In the genomic region with DNA sequence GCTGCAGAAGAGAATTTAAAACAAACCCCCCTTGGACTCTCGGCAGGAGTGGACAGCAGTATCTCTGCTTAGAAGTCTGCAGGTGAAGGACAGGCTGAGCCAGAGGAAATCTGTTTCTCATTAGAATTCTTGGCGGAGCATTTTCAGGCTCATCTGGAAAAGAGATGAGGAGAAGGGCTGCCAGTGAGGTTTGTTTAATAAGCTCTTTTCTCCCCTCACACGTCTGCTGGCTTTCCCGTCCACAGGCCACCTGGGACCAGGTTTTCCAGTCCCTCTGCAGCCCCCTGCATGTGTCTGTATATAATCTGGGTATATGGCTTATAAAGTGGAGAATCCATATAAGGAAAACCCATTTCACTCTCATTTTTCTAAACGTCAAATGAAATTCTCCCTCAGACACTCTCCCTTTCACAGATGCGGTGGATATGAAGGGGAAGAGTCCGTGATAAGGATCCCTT, we compare ENCODE assay signal across 1 cellular context.
TF ChIP-seq lines count a peak whose summit lies in the region.

No MANE protein-coding gene starts in this region.

TF ChIP-seq in SK-N-SH, 30 proteins besides CTCF, POLR2A, EP300 and RAD21 (continued from another document):
- TF ChIP-seq GABPA (IDR thresholded peaks at IDR 0.05; ENCODE audit: low read depth) (no peak), JUND (IDR thresholded peaks at IDR 0.05) (no peak), RFX5 (IDR thresholded peaks at IDR 0.05; ENCODE audit: low read length) (no peak), MXI1 (IDR thresholded peaks at IDR 0.05; ENCODE audit: low read depth, low read length) (no peak), FOSL2 (IDR thresholded peaks at IDR 0.05; ENCODE audit: borderline replicate concordance, low read depth) (no peak), CHD2 (IDR thresholded peaks at IDR 0.05; ENCODE audit: low read length, partially characterized antibody) (peak; percentile 35), FOXM1 (IDR thresholded peaks at IDR 0.05; ENCODE audit: low read depth) (no peak), YY1 (IDR thresholded peaks at IDR 0.05; ENCODE audit: low read depth) (no peak), MEF2A (IDR thresholded peaks at IDR 0.05; ENCODE audit: borderline replicate concordance, low read depth) (no peak), TCF12 (IDR thresholded peaks at IDR 0.05) (peak; percentile 99), NFIC (IDR thresholded peaks at IDR 0.05; ENCODE audit: borderline replicate concordance) (peak; percentile 80; the same call in 1 of the 2 replicates), FOXJ3 (CRISPR knock-in tag; IDR thresholded peaks at IDR 0.05) (no peak), SIN3A (IDR thresholded peaks at IDR 0.05; ENCODE audit: borderline replicate concordance, low read depth, low read length) (peak; percentile 23; the same call in 1 of the 2 replicates), TEAD4 (IDR thresholded peaks at IDR 0.05; ENCODE audit: borderline replicate concordance, insufficient read depth) (0 out of 2 replicates have a peak, but pooled peaks have one; percentile 60)
- TF ChIP-seq, protein P1, sequence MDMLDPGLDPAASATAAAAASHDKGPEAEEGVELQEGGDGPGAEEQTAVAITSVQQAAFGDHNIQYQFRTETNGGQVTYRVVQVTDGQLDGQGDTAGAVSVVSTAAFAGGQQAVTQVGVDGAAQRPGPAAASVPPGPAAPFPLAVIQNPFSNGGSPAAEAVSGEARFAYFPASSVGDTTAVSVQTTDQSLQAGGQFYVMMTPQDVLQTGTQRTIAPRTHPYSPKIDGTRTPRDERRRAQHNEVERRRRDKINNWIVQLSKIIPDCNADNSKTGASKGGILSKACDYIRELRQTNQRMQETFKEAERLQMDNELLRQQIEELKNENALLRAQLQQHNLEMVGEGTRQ (IDR thresholded peaks at IDR 0.05; ENCODE audit: borderline replicate concordance, low read depth, low read length) = no peak
- TF ChIP-seq, protein P2, sequence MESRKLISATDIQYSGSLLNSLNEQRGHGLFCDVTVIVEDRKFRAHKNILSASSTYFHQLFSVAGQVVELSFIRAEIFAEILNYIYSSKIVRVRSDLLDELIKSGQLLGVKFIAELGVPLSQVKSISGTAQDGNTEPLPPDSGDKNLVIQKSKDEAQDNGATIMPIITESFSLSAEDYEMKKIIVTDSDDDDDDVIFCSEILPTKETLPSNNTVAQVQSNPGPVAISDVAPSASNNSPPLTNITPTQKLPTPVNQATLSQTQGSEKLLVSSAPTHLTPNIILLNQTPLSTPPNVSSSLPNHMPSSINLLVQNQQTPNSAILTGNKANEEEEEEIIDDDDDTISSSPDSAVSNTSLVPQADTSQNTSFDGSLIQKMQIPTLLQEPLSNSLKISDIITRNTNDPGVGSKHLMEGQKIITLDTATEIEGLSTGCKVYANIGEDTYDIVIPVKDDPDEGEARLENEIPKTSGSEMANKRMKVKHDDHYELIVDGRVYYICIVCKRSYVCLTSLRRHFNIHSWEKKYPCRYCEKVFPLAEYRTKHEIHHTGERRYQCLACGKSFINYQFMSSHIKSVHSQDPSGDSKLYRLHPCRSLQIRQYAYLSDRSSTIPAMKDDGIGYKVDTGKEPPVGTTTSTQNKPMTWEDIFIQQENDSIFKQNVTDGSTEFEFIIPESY (IDR thresholded peaks at IDR 0.05; ENCODE audit: borderline replicate concordance, low read depth) = 0 out of 2 replicates have a peak, but pooled peaks have one; percentile 34
- TF ChIP-seq, protein P3, sequence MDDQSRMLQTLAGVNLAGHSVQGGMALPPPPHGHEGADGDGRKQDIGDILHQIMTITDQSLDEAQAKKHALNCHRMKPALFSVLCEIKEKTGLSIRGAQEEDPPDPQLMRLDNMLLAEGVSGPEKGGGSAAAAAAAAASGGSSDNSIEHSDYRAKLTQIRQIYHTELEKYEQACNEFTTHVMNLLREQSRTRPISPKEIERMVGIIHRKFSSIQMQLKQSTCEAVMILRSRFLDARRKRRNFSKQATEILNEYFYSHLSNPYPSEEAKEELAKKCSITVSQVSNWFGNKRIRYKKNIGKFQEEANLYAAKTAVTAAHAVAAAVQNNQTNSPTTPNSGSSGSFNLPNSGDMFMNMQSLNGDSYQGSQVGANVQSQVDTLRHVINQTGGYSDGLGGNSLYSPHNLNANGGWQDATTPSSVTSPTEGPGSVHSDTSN (IDR thresholded peaks at IDR 0.05) = peak; percentile 68
